1 cellular context compared by ENCODE assay signal in the genomic region with DNA sequence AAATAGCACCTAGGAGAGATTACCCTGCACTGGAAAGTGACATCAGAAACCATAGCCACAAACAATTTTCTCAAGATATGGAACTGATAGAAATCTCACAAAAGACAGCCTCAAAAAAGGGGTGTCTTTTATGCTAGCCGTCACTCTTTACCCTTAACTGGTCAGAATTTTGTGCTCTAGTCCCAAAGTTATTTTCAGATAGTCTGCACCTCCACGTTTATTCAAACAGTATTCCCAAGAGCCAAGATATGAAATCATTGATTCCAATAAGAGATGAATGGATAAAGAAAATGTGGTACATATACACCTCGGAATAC.
TF ChIP-seq lines count a peak whose summit lies in the region.

No MANE protein-coding gene starts in this region.

TF ChIP-seq in SK-N-SH, 30 proteins besides CTCF, POLR2A, EP300 and RAD21 (continued from another document):
- TF ChIP-seq, protein P1, sequence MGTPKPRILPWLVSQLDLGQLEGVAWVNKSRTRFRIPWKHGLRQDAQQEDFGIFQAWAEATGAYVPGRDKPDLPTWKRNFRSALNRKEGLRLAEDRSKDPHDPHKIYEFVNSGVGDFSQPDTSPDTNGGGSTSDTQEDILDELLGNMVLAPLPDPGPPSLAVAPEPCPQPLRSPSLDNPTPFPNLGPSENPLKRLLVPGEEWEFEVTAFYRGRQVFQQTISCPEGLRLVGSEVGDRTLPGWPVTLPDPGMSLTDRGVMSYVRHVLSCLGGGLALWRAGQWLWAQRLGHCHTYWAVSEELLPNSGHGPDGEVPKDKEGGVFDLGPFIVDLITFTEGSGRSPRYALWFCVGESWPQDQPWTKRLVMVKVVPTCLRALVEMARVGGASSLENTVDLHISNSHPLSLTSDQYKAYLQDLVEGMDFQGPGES (IDR thresholded peaks at IDR 0.05; ENCODE audit: low read depth, low read length), result no peak
- TF ChIP-seq RCOR1 (IDR thresholded peaks at IDR 0.05; ENCODE audit: low read length), result no peak
- TF ChIP-seq, protein P2, sequence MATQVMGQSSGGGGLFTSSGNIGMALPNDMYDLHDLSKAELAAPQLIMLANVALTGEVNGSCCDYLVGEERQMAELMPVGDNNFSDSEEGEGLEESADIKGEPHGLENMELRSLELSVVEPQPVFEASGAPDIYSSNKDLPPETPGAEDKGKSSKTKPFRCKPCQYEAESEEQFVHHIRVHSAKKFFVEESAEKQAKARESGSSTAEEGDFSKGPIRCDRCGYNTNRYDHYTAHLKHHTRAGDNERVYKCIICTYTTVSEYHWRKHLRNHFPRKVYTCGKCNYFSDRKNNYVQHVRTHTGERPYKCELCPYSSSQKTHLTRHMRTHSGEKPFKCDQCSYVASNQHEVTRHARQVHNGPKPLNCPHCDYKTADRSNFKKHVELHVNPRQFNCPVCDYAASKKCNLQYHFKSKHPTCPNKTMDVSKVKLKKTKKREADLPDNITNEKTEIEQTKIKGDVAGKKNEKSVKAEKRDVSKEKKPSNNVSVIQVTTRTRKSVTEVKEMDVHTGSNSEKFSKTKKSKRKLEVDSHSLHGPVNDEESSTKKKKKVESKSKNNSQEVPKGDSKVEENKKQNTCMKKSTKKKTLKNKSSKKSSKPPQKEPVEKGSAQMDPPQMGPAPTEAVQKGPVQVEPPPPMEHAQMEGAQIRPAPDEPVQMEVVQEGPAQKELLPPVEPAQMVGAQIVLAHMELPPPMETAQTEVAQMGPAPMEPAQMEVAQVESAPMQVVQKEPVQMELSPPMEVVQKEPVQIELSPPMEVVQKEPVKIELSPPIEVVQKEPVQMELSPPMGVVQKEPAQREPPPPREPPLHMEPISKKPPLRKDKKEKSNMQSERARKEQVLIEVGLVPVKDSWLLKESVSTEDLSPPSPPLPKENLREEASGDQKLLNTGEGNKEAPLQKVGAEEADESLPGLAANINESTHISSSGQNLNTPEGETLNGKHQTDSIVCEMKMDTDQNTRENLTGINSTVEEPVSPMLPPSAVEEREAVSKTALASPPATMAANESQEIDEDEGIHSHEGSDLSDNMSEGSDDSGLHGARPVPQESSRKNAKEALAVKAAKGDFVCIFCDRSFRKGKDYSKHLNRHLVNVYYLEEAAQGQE (IDR thresholded peaks at IDR 0.05; ENCODE audit: low read depth, low read length), result no peak
- no peak for TF ChIP-seq FOSL2 (IDR thresholded peaks at IDR 0.05; ENCODE audit: borderline replicate concordance, low read depth)
- no peak for TF ChIP-seq TCF12 (IDR thresholded peaks at IDR 0.05)
